Comparison of ENCODE assay signal across 16 cellular contexts in genomic region chr21:30249936-30250335, GRCh38. TPM values are rescaled to one million over a fixed set of nuclear protein-coding genes. Genes with fewer than 3 reads are reported as not detected.
A peak's percentile ranks its signal among the peaks of the same experiment; 100 is the strongest.
DNase-seq lines count a peak whose midpoint lies in the region; ATAC-seq lines count a peak whose summit lies in the region.
"Had no signal": no experiment of that assay in that cellular context is flagged by ENCODE, and none has a peak within 500 bp of the region (broad histone marks: within the 10 kb centered on the region; RNA-seq: fewer than 3 reads in every experiment).

No MANE protein-coding gene starts in this region.

- H3K9me3 Mint-ChIP-seq in activated naive CD8-positive, alpha-beta T cell treated with anti-CD3 and anti-CD28 coated beads, Interleukin-2, amount 10 ng/mL, durations not matched to agents 7 days and 5 days: no peaks in the 10 kb centered on the region
- no peaks in the 10 kb centered on the region for H3K9me3 Mint-ChIP-seq in activated naive CD8-positive, alpha-beta T cell treated with anti-CD3 and anti-CD28 coated beads, Interleukin-2, amount 50 U/mL, for 24 hours
- H3K9me3 Mint-ChIP-seq: CD4-positive, alpha-beta T cell; CD8-positive, alpha-beta T cell had no signal

- H3K4me3 Mint-ChIP-seq in activated naive CD8-positive, alpha-beta T cell treated with anti-CD3 and anti-CD28 coated beads, Interleukin-2, amount 10 ng/mL, durations not matched to agents 7 days and 5 days: no peak overlapping the region
- no peak overlapping the region for H3K4me3 Mint-ChIP-seq in activated naive CD8-positive, alpha-beta T cell treated with anti-CD3 and anti-CD28 coated beads, Interleukin-2, amount 50 U/mL, for 24 hours
- H3K4me3 Mint-ChIP-seq: B cell; CD4-positive, alpha-beta T cell; CD8-positive, alpha-beta T cell had no signal

- H3K27ac Mint-ChIP-seq in activated naive CD8-positive, alpha-beta T cell treated with anti-CD3 and anti-CD28 coated beads, Interleukin-2, amount 10 ng/mL, durations not matched to agents 7 days and 5 days: peak overlapping the region; percentile 44
- no peak overlapping the region for H3K27ac Mint-ChIP-seq in activated naive CD8-positive, alpha-beta T cell treated with anti-CD3 and anti-CD28 coated beads, Interleukin-2, amount 50 U/mL, for 24 hours
- H3K27ac Mint-ChIP-seq: B cell; CD4-positive, alpha-beta T cell; CD8-positive, alpha-beta T cell had no signal

- no peaks in the 10 kb centered on the region for H3K4me1 Mint-ChIP-seq in activated naive CD8-positive, alpha-beta T cell treated with anti-CD3 and anti-CD28 coated beads, Interleukin-2, amount 10 ng/mL, durations not matched to agents 7 days and 5 days
- no peaks in the 10 kb centered on the region for H3K4me1 Mint-ChIP-seq in activated naive CD8-positive, alpha-beta T cell treated with anti-CD3 and anti-CD28 coated beads, Interleukin-2, amount 50 U/mL, for 24 hours
- H3K4me1 Mint-ChIP-seq: B cell had no signal

- no peaks in the 10 kb centered on the region for H3K27me3 Mint-ChIP-seq in activated naive CD8-positive, alpha-beta T cell treated with anti-CD3 and anti-CD28 coated beads, Interleukin-2, amount 10 ng/mL, durations not matched to agents 7 days and 5 days
- H3K27me3 Mint-ChIP-seq in activated naive CD8-positive, alpha-beta T cell treated with anti-CD3 and anti-CD28 coated beads, Interleukin-2, amount 50 U/mL, for 24 hours: no peaks in the 10 kb centered on the region
- H3K27me3 Mint-ChIP-seq: B cell; CD4-positive, alpha-beta T cell had no signal

- ATAC-seq in activated naive CD8-positive, alpha-beta T cell treated with anti-CD3 and anti-CD28 coated beads, Interleukin-2, amount 10 ng/mL, durations not matched to agents 7 days and 5 days (ENCODE audit: low read depth): no peak
- ATAC-seq in activated naive CD8-positive, alpha-beta T cell treated with anti-CD3 and anti-CD28 coated beads, Interleukin-2, amount 50 U/mL, for 24 hours: no peak
- no peak for ATAC-seq in GM21825 (IDR thresholded peaks at IDR 0.05; ENCODE audit: unreplicated experiment)
- ATAC-seq in HG02642 (IDR thresholded peaks at IDR 0.05; ENCODE audit: poor library complexity, unreplicated experiment): no peak
- ATAC-seq: A549; CD8-positive, alpha-beta T cell had no signal

- DNase-seq in activated naive CD8-positive, alpha-beta T cell treated with anti-CD3 and anti-CD28 coated beads, Interleukin-2, amount 10 ng/mL, durations not matched to agents 7 days and 5 days: no peak
- no peak for DNase-seq in activated naive CD8-positive, alpha-beta T cell treated with anti-CD3 and anti-CD28 coated beads, Interleukin-2, amount 50 U/mL, for 24 hours
- DNase-seq in RPMI7951 (ENCODE audit: low read depth) (peak; percentile 13), foreskin melanocyte (peak; percentile 91), NCI-H1092 treated with DMSO at 0.1 percent for 48 hours (lab: John Stamatoyannopoulos, UW) (no peak)
- DNase-seq: AML-193; CD4-positive, alpha-beta T cell; CD8-positive, alpha-beta T cell; COR-L47; DMS79 treated with DMSO at 0.1 percent for 48 hours; GF-D8 had no signal

- POLR2A ChIA-PET in activated naive CD8-positive, alpha-beta T cell treated with anti-CD3 and anti-CD28 coated beads, Interleukin-2, amount 10 ng/mL, durations not matched to agents 7 days and 5 days (lab: Charles Lee): no interaction called here

- H3K36me3 Mint-ChIP-seq in activated naive CD8-positive, alpha-beta T cell treated with anti-CD3 and anti-CD28 coated beads, Interleukin-2, amount 10 ng/mL, durations not matched to agents 7 days and 5 days: no peaks in the 10 kb centered on the region
- no peaks in the 10 kb centered on the region for H3K36me3 Mint-ChIP-seq in activated naive CD8-positive, alpha-beta T cell treated with anti-CD3 and anti-CD28 coated beads, Interleukin-2, amount 50 U/mL, for 24 hours (ENCODE audit: low read depth)
- H3K36me3 Mint-ChIP-seq: CD8-positive, alpha-beta T cell had no signal

RNA-seq across cellular contexts. Expression of gene KRTAP24-1, which starts 32.8 kb away (rescaled TPM):
- total RNA-seq in activated naive CD8-positive, alpha-beta T cell treated with anti-CD3 and anti-CD28 coated beads, Interleukin-2, amount 10 ng/mL, durations not matched to agents 7 days and 5 days: not detected
- not detected in 2 replicates for total RNA-seq in RPMI7951 (2014; rRNA removed; shearing (Covaris generic))
- total RNA-seq: A172; B cell; CD4-positive, alpha-beta T cell; CD8-positive, alpha-beta T cell had no signal

RNA-seq across cellular contexts. Expression of gene CLDN8, which starts 34.0 kb away (rescaled TPM):
- not detected for total RNA-seq in activated naive CD8-positive, alpha-beta T cell treated with anti-CD3 and anti-CD28 coated beads, Interleukin-2, amount 10 ng/mL, durations not matched to agents 7 days and 5 days
- not detected in 2 replicates for total RNA-seq in RPMI7951 (2014; rRNA removed; shearing (Covaris generic))
- total RNA-seq: A172; B cell; CD4-positive, alpha-beta T cell; CD8-positive, alpha-beta T cell had no signal

RNA-seq across cellular contexts. Expression of gene KRTAP25-1, which starts 39.4 kb away (rescaled TPM):
- total RNA-seq in activated naive CD8-positive, alpha-beta T cell treated with anti-CD3 and anti-CD28 coated beads, Interleukin-2, amount 10 ng/mL, durations not matched to agents 7 days and 5 days: not detected
- not detected in 2 replicates for total RNA-seq in RPMI7951 (2014; rRNA removed; shearing (Covaris generic))
- total RNA-seq: A172; B cell; CD4-positive, alpha-beta T cell; CD8-positive, alpha-beta T cell had no signal

Comparison
In these comparisons a context has a peak if more than half of its experiments do, and no peak if none do; other contexts are left out.
1. DNase-seq: peak in RPMI7951 (single experiment) and foreskin melanocyte (single experiment); none in activated naive CD8-positive, alpha-beta T cell treated with anti-CD3 and anti-CD28 coated beads, Interleukin-2, amount 10 ng/mL, durations not matched to agents 7 days and 5 days (single experiment), activated naive CD8-positive, alpha-beta T cell treated with anti-CD3 and anti-CD28 coated beads, Interleukin-2, amount 50 U/mL, for 24 hours (single experiment) and NCI-H1092 treated with DMSO at 0.1 percent for 48 hours (single experiment).